13 cellular contexts compared by ENCODE assay signal in genomic region chr5:132431682-132432081, GRCh38. TPM values are rescaled to one million over a fixed set of nuclear protein-coding genes. Genes with fewer than 3 reads are reported as not detected.
DNase-seq lines count a peak whose midpoint lies in the region; ATAC-seq, FAIRE-seq and TF ChIP-seq lines count a peak whose summit lies in the region.
"Had no signal": no experiment of that assay in that cellular context is flagged by ENCODE, and none has a peak within 500 bp of the region (broad histone marks: within the 10 kb centered on the region; RNA-seq: fewer than 3 reads in every experiment).

No MANE protein-coding gene starts in this region.

- peak; percentile 45 for FAIRE-seq in GM19239 (lab: Jason Lieb, UNC)
- FAIRE-seq: frontal cortex, keratinocyte had no signal

- DNase-seq in CD4-positive, CD25-positive, alpha-beta regulatory T cell: no peak
- DNase-seq in GM19239 (ENCODE audit: insufficient read length, low spot score) (no peak), GM10266 (ENCODE audit: extremely low spot score) (no peak), NCI-H1105 treated with DMSO at 0.1 percent for 48 hours (lab: John Stamatoyannopoulos, UW) (no peak), MCF 10A (ENCODE audit: unreplicated experiment) (no peak)
- DNase-seq in activated CD8-positive, alpha-beta T cell treated with anti-CD3 and anti-CD28 coated beads, Interleukin-2, amount 10 ng/mL, durations not matched to agents 7 days and 5 days: no peak
- DNase-seq: COR-L47, sigmoid colon had no signal

- intact Hi-C loops in MCF 10A (cut with micrococcal nuclease): no loop called here

- H3K36me3 ChIP-seq in CD4-positive, CD25-positive, alpha-beta regulatory T cell (ENCODE audit: control insufficient read depth, insufficient read depth, low read length): peaks cover 9% of the 10 kb centered on the region
- peaks cover 0 to 12% of the 10 kb centered on the region in 2 donors for H3K36me3 ChIP-seq in muscle layer of duodenum (ENCODE audit: control insufficient read depth in 1 of 2, insufficient read depth in 2 of 2, low read length in 2 of 2)
- H3K36me3 ChIP-seq: sigmoid colon, thoracic aorta had no signal

- no peaks in the 10 kb centered on the region for H3K9me3 Mint-ChIP-seq in CD4-positive, CD25-positive, alpha-beta regulatory T cell
- no peaks in the 10 kb centered on the region for H3K9me3 Mint-ChIP-seq in activated CD8-positive, alpha-beta T cell treated with anti-CD3 and anti-CD28 coated beads, Interleukin-2, amount 10 ng/mL, durations not matched to agents 7 days and 5 days (ENCODE audit: insufficient read depth)
- no peaks in the 10 kb centered on the region for H3K9me3 Mint-ChIP-seq in MCF 10A (ENCODE audit: unreplicated experiment)

- peak overlapping the region; percentile 13 to 63 (median 50) for H3K4me3 Mint-ChIP-seq in CD4-positive, CD25-positive, alpha-beta regulatory T cell
- H3K4me3 Mint-ChIP-seq in activated CD8-positive, alpha-beta T cell treated with anti-CD3 and anti-CD28 coated beads, Interleukin-2, amount 10 ng/mL, durations not matched to agents 7 days and 5 days: no peak overlapping the region
- no peak overlapping the region for H3K4me3 Mint-ChIP-seq in MCF 10A (ENCODE audit: unreplicated experiment)

- H3K27me3 ChIP-seq in CD4-positive, CD25-positive, alpha-beta regulatory T cell (ENCODE audit: control insufficient read depth, insufficient read depth, low read length): no peaks in the 10 kb centered on the region
- H3K27me3 ChIP-seq in muscle layer of duodenum (ENCODE audit: low read depth, low read length): no peaks in the 10 kb centered on the region
- H3K27me3 ChIP-seq: sigmoid colon had no signal

- POLR2A ChIA-PET in activated CD8-positive, alpha-beta T cell treated with anti-CD3 and anti-CD28 coated beads, Interleukin-2, amount 10 ng/mL, durations not matched to agents 7 days and 5 days (lab: Charles Lee): interaction anchor here (1.3 to 12.1 kb wide), 3 partner anchors 14 to 53 kb away, joined by 4 to 435 read pairs (median 5); partner anchors contain the start of gene IRF1
- POLR2A ChIA-PET in MCF 10A (lab: Yijun Ruan, JAX): interaction anchor here (1.0 kb wide), 1 partner anchor 15 kb away, joined by 4 read pairs; no protein-coding TSS in a partner anchor

- no peak for TF ChIP-seq POLR2A in GM18505 (IDR thresholded peaks at IDR 0.05; ENCODE audit: borderline replicate concordance, extremely low read depth, insufficient read depth, insufficient read length)

- H3K4me1 Mint-ChIP-seq in CD4-positive, CD25-positive, alpha-beta regulatory T cell: peaks cover 41 to 93% (median 78%) of the 10 kb centered on the region in 4 donors
- H3K4me1 Mint-ChIP-seq in activated CD8-positive, alpha-beta T cell treated with anti-CD3 and anti-CD28 coated beads, Interleukin-2, amount 10 ng/mL, durations not matched to agents 7 days and 5 days (ENCODE audit: low read depth): peaks cover 92% of the 10 kb centered on the region
- H3K4me1 Mint-ChIP-seq in MCF 10A (ENCODE audit: insufficient read depth, unreplicated experiment): peaks cover 34% of the 10 kb centered on the region

- no peaks in the 10 kb centered on the region for H3K9me3 ChIP-seq in CD4-positive, CD25-positive, alpha-beta regulatory T cell (ENCODE audit: control insufficient read depth in 2 of 2, low read length in 2 of 2)
- no peaks in the 10 kb centered on the region for H3K9me3 ChIP-seq in muscle layer of duodenum (ENCODE audit: control insufficient read depth in 1 of 2, low read length in 2 of 2)
- H3K9me3 ChIP-seq: sigmoid colon, thoracic aorta had no signal

- H3K27ac ChIP-seq in CD4-positive, CD25-positive, alpha-beta regulatory T cell (ENCODE audit: insufficient read depth, low read length, poor library complexity, severe bottlenecking): peak overlapping the region; percentile 92
- H3K27ac ChIP-seq in muscle layer of duodenum (ENCODE audit: low read length): peak overlapping the region; percentile 2
- H3K27ac ChIP-seq: thoracic aorta had no signal

- peak overlapping the region; percentile 11 for H3K4me3 ChIP-seq in CD4-positive, CD25-positive, alpha-beta regulatory T cell (ENCODE audit: low read depth, low read length)
- no peak overlapping the region for H3K4me3 ChIP-seq in muscle layer of duodenum (ENCODE audit: low read depth in 1 of 2, low read length in 2 of 2)
- H3K4me3 ChIP-seq: sigmoid colon, thoracic aorta had no signal

- no TSS peak for BruUV-seq in MCF 10A (replicated peaks; lab: Mats Ljungman, UMichigan)

- peaks cover 74% of the 10 kb centered on the region for H3K4me1 ChIP-seq in CD4-positive, CD25-positive, alpha-beta regulatory T cell (ENCODE audit: control insufficient read depth, insufficient read depth, low read length, poor library complexity, severe bottlenecking)
- H3K4me1 ChIP-seq in muscle layer of duodenum (ENCODE audit: control insufficient read depth in 1 of 2, insufficient read depth in 2 of 2, low read length in 2 of 2): peaks cover 66% of the 10 kb centered on the region in 2 donors

- no peak for TF ChIP-seq CTCF in GM10266 (IDR thresholded peaks at IDR 0.05; ENCODE audit: control insufficient read depth, insufficient read depth, low read depth, missing control alignments)
- no peak for TF ChIP-seq CTCF in MCF 10A (IDR thresholded peaks at IDR 0.05; ENCODE audit: unreplicated experiment)

- ATAC-seq in CD4-positive, CD25-positive, alpha-beta regulatory T cell (ENCODE audit: low read depth in 2 of 2): no peak
- ATAC-seq in activated CD8-positive, alpha-beta T cell treated with anti-CD3 and anti-CD28 coated beads, Interleukin-2, amount 10 ng/mL, durations not matched to agents 7 days and 5 days: no peak
- no peak for ATAC-seq in GM18505 (IDR thresholded peaks at IDR 0.05; ENCODE audit: unreplicated experiment)

- H3K36me3 Mint-ChIP-seq in CD4-positive, CD25-positive, alpha-beta regulatory T cell: peaks cover 44% of the 10 kb centered on the region
- H3K36me3 Mint-ChIP-seq in activated CD8-positive, alpha-beta T cell treated with anti-CD3 and anti-CD28 coated beads, Interleukin-2, amount 10 ng/mL, durations not matched to agents 7 days and 5 days (ENCODE audit: low read depth): peaks cover 77% of the 10 kb centered on the region
- peaks cover 10% of the 10 kb centered on the region for H3K36me3 Mint-ChIP-seq in MCF 10A (ENCODE audit: insufficient read depth, unreplicated experiment)

- H3K27me3 Mint-ChIP-seq in CD4-positive, CD25-positive, alpha-beta regulatory T cell: no peaks in the 10 kb centered on the region
- H3K27me3 Mint-ChIP-seq in activated CD8-positive, alpha-beta T cell treated with anti-CD3 and anti-CD28 coated beads, Interleukin-2, amount 10 ng/mL, durations not matched to agents 7 days and 5 days (ENCODE audit: low read depth): no peaks in the 10 kb centered on the region
- no peaks in the 10 kb centered on the region for H3K27me3 Mint-ChIP-seq in MCF 10A (ENCODE audit: insufficient read depth, unreplicated experiment)

- peak overlapping the region; percentile 95 to 100 (median 98) for H3K27ac Mint-ChIP-seq in CD4-positive, CD25-positive, alpha-beta regulatory T cell
- H3K27ac Mint-ChIP-seq in activated CD8-positive, alpha-beta T cell treated with anti-CD3 and anti-CD28 coated beads, Interleukin-2, amount 10 ng/mL, durations not matched to agents 7 days and 5 days: peak overlapping the region; percentile 80
- no peak overlapping the region for H3K27ac Mint-ChIP-seq in MCF 10A (ENCODE audit: low read depth, unreplicated experiment)

- CTCF ChIA-PET in activated CD8-positive, alpha-beta T cell treated with anti-CD3 and anti-CD28 coated beads, Interleukin-2, amount 10 ng/mL, durations not matched to agents 7 days and 5 days (lab: Charles Lee): interaction anchor here (1.0 to 11.9 kb wide), 6 partner anchors 8 to 34 kb away, joined by 3 to 141 read pairs (median 4); no protein-coding TSS in a partner anchor
- CTCF ChIA-PET in MCF 10A (lab: Yijun Ruan, JAX): interaction anchor here (0.6 to 1.9 kb wide), 7 partner anchors 11 to 250 kb away, joined by 3 to 8 read pairs (median 4); partner anchors contain the start of gene IRF1

RNA-seq across cellular contexts. Expression of gene IRF1, which starts 58.9 kb away (rescaled TPM):
- total RNA-seq in CD4-positive, CD25-positive, alpha-beta regulatory T cell: 924 TPM
- polyA plus RNA-seq in CD4-positive, CD25-positive, alpha-beta regulatory T cell: 100 to 1,000 TPM; 160 to 202 (median 190) TPM
- 100 to 1,000 TPM; 221 to 228 TPM for total RNA-seq in activated CD8-positive, alpha-beta T cell treated with anti-CD3 and anti-CD28 coated beads, Interleukin-2, amount 10 ng/mL, durations not matched to agents 7 days and 5 days
- 18.7 and 23.0 TPM in 2 replicates for total RNA-seq in MCF 10A (2022)

Comparison
In these comparisons a context has a peak if more than half of its experiments do, and no peak if none do; other contexts are left out.
1. H3K4me3 Mint-ChIP-seq: peak in CD4-positive, CD25-positive, alpha-beta regulatory T cell (4 of 4); none in activated CD8-positive, alpha-beta T cell treated with anti-CD3 and anti-CD28 coated beads, Interleukin-2, amount 10 ng/mL, durations not matched to agents 7 days and 5 days (single experiment) and MCF 10A (single experiment).